14 cellular contexts compared by ENCODE assay signal in the genomic region with DNA sequence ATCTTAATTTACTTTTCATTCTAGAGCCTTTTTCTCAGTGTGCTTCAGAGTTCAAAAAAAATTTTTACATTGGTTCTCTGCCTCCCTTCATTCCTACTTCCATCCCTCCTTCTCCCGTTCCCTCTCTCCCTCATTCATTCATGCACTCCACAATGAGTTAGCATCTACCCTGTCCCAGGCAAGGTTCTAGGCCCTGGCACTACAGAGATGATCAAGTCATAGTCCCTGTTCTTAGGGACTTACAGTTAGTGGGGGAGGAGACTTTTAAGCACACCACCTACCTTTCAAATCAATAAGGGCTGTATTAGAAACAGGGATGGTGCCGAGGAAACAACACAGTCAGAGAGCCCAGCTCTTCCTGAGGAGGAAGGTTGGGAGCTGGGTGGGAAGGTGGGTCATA. TPM values are rescaled to one million over a fixed set of nuclear protein-coding genes. Genes with fewer than 3 reads are reported as not detected.
DNase-seq lines count a peak whose midpoint lies in the region; ATAC-seq, FAIRE-seq and TF ChIP-seq lines count a peak whose summit lies in the region.
"Had no signal": no experiment of that assay in that cellular context is flagged by ENCODE, and none has a peak within 500 bp of the region (broad histone marks: within the 10 kb centered on the region; RNA-seq: fewer than 3 reads in every experiment).

No MANE protein-coding gene starts in this region.

- H3K9me3 ChIP-seq in colonic mucosa = no peaks in the 10 kb centered on the region

- H3K27me3 ChIP-seq in colonic mucosa = no peaks in the 10 kb centered on the region

- H3K36me3 ChIP-seq in colonic mucosa = no peaks in the 10 kb centered on the region

- H3K4me3 Mint-ChIP-seq in activated CD4-positive, alpha-beta T cell treated with anti-CD3 and anti-CD28 coated beads, Interleukin-2, amount 10 ng/mL, durations not matched to agents 24 days and 14 days = peak overlapping the region; percentile 74
- H3K4me3 Mint-ChIP-seq in stimulated activated naive CD8-positive, alpha-beta T cell treated with anti-CD3 and anti-CD28 coated beads, Interleukin-15, amount 100 ng/mL, for 72 hours = peak overlapping the region; percentile 65 to 75
- H3K4me3 Mint-ChIP-seq in chondrocyte (ENCODE audit: unreplicated experiment) = no peak overlapping the region

- peaks cover 78% of the 10 kb centered on the region for H3K4me1 Mint-ChIP-seq in activated CD4-positive, alpha-beta T cell treated with anti-CD3 and anti-CD28 coated beads, Interleukin-2, amount 10 ng/mL, durations not matched to agents 24 days and 14 days
- H3K4me1 Mint-ChIP-seq in stimulated activated naive CD8-positive, alpha-beta T cell treated with anti-CD3 and anti-CD28 coated beads, Interleukin-15, amount 100 ng/mL, for 72 hours = peaks cover 77% of the 10 kb centered on the region
- peaks cover 6% of the 10 kb centered on the region for H3K4me1 Mint-ChIP-seq in chondrocyte (ENCODE audit: low read depth)

- H3K4me1 ChIP-seq in colonic mucosa = peaks cover 24% of the 10 kb centered on the region
- H3K4me1 ChIP-seq: parathyroid adenoma had no signal

- no peak overlapping the region for H3K9ac ChIP-seq in colonic mucosa (ENCODE audit: low read depth in 2 of 2, low read length in 2 of 2)
- H3K9ac ChIP-seq: parathyroid adenoma had no signal

- H3K27ac Mint-ChIP-seq in activated CD4-positive, alpha-beta T cell treated with anti-CD3 and anti-CD28 coated beads, Interleukin-2, amount 10 ng/mL, durations not matched to agents 24 days and 14 days = peak overlapping the region; percentile 90
- H3K27ac Mint-ChIP-seq in stimulated activated naive CD8-positive, alpha-beta T cell treated with anti-CD3 and anti-CD28 coated beads, Interleukin-15, amount 100 ng/mL, for 72 hours = peak overlapping the region; percentile 94 to 97
- no peak overlapping the region for H3K27ac Mint-ChIP-seq in chondrocyte (ENCODE audit: unreplicated experiment)

- peak; percentile 4 for ATAC-seq in HG03280 (IDR thresholded peaks at IDR 0.05; ENCODE audit: unreplicated experiment)
- no peak for ATAC-seq in stimulated activated naive CD8-positive, alpha-beta T cell treated with anti-CD3 and anti-CD28 coated beads, Interleukin-15, amount 100 ng/mL, for 72 hours

- peaks cover 6% of the 10 kb centered on the region for H3K9me3 Mint-ChIP-seq in activated CD4-positive, alpha-beta T cell treated with anti-CD3 and anti-CD28 coated beads, Interleukin-2, amount 10 ng/mL, durations not matched to agents 24 days and 14 days
- no peaks in the 10 kb centered on the region for H3K9me3 Mint-ChIP-seq in stimulated activated naive CD8-positive, alpha-beta T cell treated with anti-CD3 and anti-CD28 coated beads, Interleukin-15, amount 100 ng/mL, for 72 hours
- H3K9me3 Mint-ChIP-seq in chondrocyte (ENCODE audit: low read depth) = no peaks in the 10 kb centered on the region

- H3K4me3 ChIP-seq in colonic mucosa = no peak overlapping the region

- no peak for TF ChIP-seq CTCF in colonic mucosa (IDR thresholded peaks at IDR 0.05)
- TF ChIP-seq CTCF in D721Med (IDR thresholded peaks at IDR 0.05; ENCODE audit: insufficient read depth, missing control alignments) = no peak
- no peak for TF ChIP-seq CTCF in chondrocyte (IDR thresholded peaks at IDR 0.05)

- intact Hi-C loops in activated CD4-positive, alpha-beta T cell treated with anti-CD3 and anti-CD28 coated beads, Interleukin-2, amount 10 ng/mL, durations not matched to agents 24 days and 14 days (cut with micrococcal nuclease) = loop anchor here (1.0 to 2.0 kb wide), 4 partner anchors 21 to 158 kb away; no protein-coding TSS in a partner anchor
- intact Hi-C loops in colonic mucosa (cut with DNase I) = no loop called here

- H3K27me3 Mint-ChIP-seq in activated CD4-positive, alpha-beta T cell treated with anti-CD3 and anti-CD28 coated beads, Interleukin-2, amount 10 ng/mL, durations not matched to agents 24 days and 14 days = no peaks in the 10 kb centered on the region
- peaks cover 18% of the 10 kb centered on the region for H3K27me3 Mint-ChIP-seq in stimulated activated naive CD8-positive, alpha-beta T cell treated with anti-CD3 and anti-CD28 coated beads, Interleukin-15, amount 100 ng/mL, for 72 hours
- H3K27me3 Mint-ChIP-seq in chondrocyte (ENCODE audit: low read depth) = no peaks in the 10 kb centered on the region

- FAIRE-seq in D721Med (lab: Jason Lieb, UNC) = no peak
- FAIRE-seq: A204.1, RCC 7860 had no signal

- peak overlapping the region; percentile 71 for H3K27ac ChIP-seq in colonic mucosa
- H3K27ac ChIP-seq: parathyroid adenoma had no signal

- peak; percentile 67 for DNase-seq in activated CD4-positive, alpha-beta T cell treated with anti-CD3 and anti-CD28 coated beads, Interleukin-2, amount 10 ng/mL, durations not matched to agents 24 days and 14 days
- no peak for DNase-seq in activated CD4-positive, alpha-beta T cell treated with anti-CD3 and anti-CD28 coated beads for 4 hours
- DNase-seq in colonic mucosa (peak; percentile 19), D721Med (ENCODE audit: insufficient read length, low spot score) (no peak), NCI-H1694 (lab: John Stamatoyannopoulos, UW) (no peak), chondrocyte (ENCODE audit: low spot score) (no peak)
- DNase-seq in stimulated activated naive CD8-positive, alpha-beta T cell treated with anti-CD3 and anti-CD28 coated beads, Interleukin-15, amount 100 ng/mL, for 72 hours = no peak
- DNase-seq: activated CD4-positive, alpha-beta T cell treated with anti-CD3 and anti-CD28 coated beads for 1 hour; islet precursor cell; NCI-H2107 had no signal

- peaks cover 12% of the 10 kb centered on the region for H3K36me3 Mint-ChIP-seq in activated CD4-positive, alpha-beta T cell treated with anti-CD3 and anti-CD28 coated beads, Interleukin-2, amount 10 ng/mL, durations not matched to agents 24 days and 14 days (ENCODE audit: low read depth)
- H3K36me3 Mint-ChIP-seq in chondrocyte (ENCODE audit: low read depth) = no peaks in the 10 kb centered on the region

RNA-seq across cellular contexts. Expression of gene MAP3K5, which starts 40.3 kb away (rescaled TPM):
- 8.7 and 8.8 TPM in 2 replicates for total RNA-seq in activated CD4-positive, alpha-beta T cell treated with anti-CD3 and anti-CD28 coated beads, Interleukin-2, amount 10 ng/mL, durations not matched to agents 24 days and 14 days
- total RNA-seq in colonic mucosa (10 to 100 TPM; 15.3 to 17.1 TPM), chondrocyte (2.1 to 5.1 TPM (median 4.6 TPM) in 3 replicates)

Comparison
In these comparisons a context has a peak if more than half of its experiments do, and no peak if none do; other contexts are left out.
1. DNase-seq: peak in activated CD4-positive, alpha-beta T cell treated with anti-CD3 and anti-CD28 coated beads, Interleukin-2, amount 10 ng/mL, durations not matched to agents 24 days and 14 days (single experiment) and colonic mucosa (single experiment); none in activated CD4-positive, alpha-beta T cell treated with anti-CD3 and anti-CD28 coated beads for 4 hours (0 of 2), stimulated activated naive CD8-positive, alpha-beta T cell treated with anti-CD3 and anti-CD28 coated beads, Interleukin-15, amount 100 ng/mL, for 72 hours (0 of 2), D721Med (single experiment), NCI-H1694 (single experiment) and chondrocyte (single experiment).